Comparison of ENCODE assay signal across 19 cellular contexts in genomic region chr12:47419500-47419899, GRCh38.
DNase-seq lines count a peak whose midpoint lies in the region; ATAC-seq lines count a peak whose summit lies in the region.
"Had no signal": no experiment of that assay in that cellular context is flagged by ENCODE, and none has a peak within 500 bp of the region (broad histone marks: within the 10 kb centered on the region; RNA-seq: fewer than 3 reads in every experiment).

No MANE protein-coding gene starts in this region.

- H3K4me3 Mint-ChIP-seq in activated naive CD8-positive, alpha-beta T cell treated with anti-CD3 and anti-CD28 coated beads, Interleukin-2, amount 50 U/mL, for 24 hours, result no peak overlapping the region
- no peak overlapping the region for H3K4me3 Mint-ChIP-seq in stimulated activated memory B cell treated with anti-CD40 and anti-IgM and Interleukin-4, amounts not matched to agents 10 μg/mL and 1 μg/mL and 100 μg/mL, for 72 hours
- H3K4me3 Mint-ChIP-seq: activated CD4-positive, alpha-beta T cell treated with anti-CD3 and anti-CD28 coated beads, Interleukin-2, amount 10 ng/mL, durations not matched to agents 7 days and 5 days; type B pancreatic cell had no signal

- peaks cover 14% of the 10 kb centered on the region for H3K9me3 Mint-ChIP-seq in activated naive CD8-positive, alpha-beta T cell treated with anti-CD3 and anti-CD28 coated beads, Interleukin-2, amount 50 U/mL, for 24 hours
- no peaks in the 10 kb centered on the region for H3K9me3 Mint-ChIP-seq in stimulated activated memory B cell treated with anti-CD40 and anti-IgM and Interleukin-4, amounts not matched to agents 10 μg/mL and 1 μg/mL and 100 μg/mL, for 72 hours
- H3K9me3 Mint-ChIP-seq: type B pancreatic cell had no signal

- DNase-seq in AG08396 (ENCODE audit: low spot score), result peak; percentile 40
- DNase-seq in EL, result peak; percentile 55
- no peak for DNase-seq in activated naive CD8-positive, alpha-beta T cell treated with anti-CD3 and anti-CD28 coated beads, Interleukin-2, amount 50 U/mL, for 24 hours
- DNase-seq in iris pigment epithelial cell (ENCODE audit: low read depth), result peak; percentile 80
- DNase-seq in NCI-H1048 (lab: John Stamatoyannopoulos, UW), result no peak
- no peak for DNase-seq in NCI-H524 (lab: John Stamatoyannopoulos, UW)
- DNase-seq: activated CD4-positive, alpha-beta T cell treated with anti-CD3 and anti-CD28 coated beads, Interleukin-2, amount 10 ng/mL, durations not matched to agents 7 days and 5 days; BE2C; Calu3; effector memory CD4-positive, alpha-beta T cell; NCI-H1417; NCI-H526 treated with DMSO at 0.1 percent for 48 hours; pancreas; right lobe of liver; stomach; SW 1271 had no signal

- no peaks in the 10 kb centered on the region for H3K27me3 Mint-ChIP-seq in activated naive CD8-positive, alpha-beta T cell treated with anti-CD3 and anti-CD28 coated beads, Interleukin-2, amount 50 U/mL, for 24 hours
- H3K27me3 Mint-ChIP-seq in stimulated activated memory B cell treated with anti-CD40 and anti-IgM and Interleukin-4, amounts not matched to agents 10 μg/mL and 1 μg/mL and 100 μg/mL, for 72 hours, result peaks cover 15% of the 10 kb centered on the region
- H3K27me3 Mint-ChIP-seq: activated CD4-positive, alpha-beta T cell treated with anti-CD3 and anti-CD28 coated beads, Interleukin-2, amount 10 ng/mL, durations not matched to agents 7 days and 5 days; type B pancreatic cell had no signal

- ATAC-seq in activated naive CD8-positive, alpha-beta T cell treated with anti-CD3 and anti-CD28 coated beads, Interleukin-2, amount 50 U/mL, for 24 hours, result peak; percentile 94
- ATAC-seq in stimulated activated memory B cell treated with anti-CD40 and anti-IgM and Interleukin-4, amounts not matched to agents 10 μg/mL and 1 μg/mL and 100 μg/mL, for 72 hours, result no peak
- ATAC-seq: pancreas, right lobe of liver, Right ventricle myocardium inferior had no signal

- peak overlapping the region; percentile 70 for H3K27ac Mint-ChIP-seq in activated naive CD8-positive, alpha-beta T cell treated with anti-CD3 and anti-CD28 coated beads, Interleukin-2, amount 50 U/mL, for 24 hours
- H3K27ac Mint-ChIP-seq in stimulated activated memory B cell treated with anti-CD40 and anti-IgM and Interleukin-4, amounts not matched to agents 10 μg/mL and 1 μg/mL and 100 μg/mL, for 72 hours, result no peak overlapping the region
- H3K27ac Mint-ChIP-seq: activated CD4-positive, alpha-beta T cell treated with anti-CD3 and anti-CD28 coated beads, Interleukin-2, amount 10 ng/mL, durations not matched to agents 7 days and 5 days; type B pancreatic cell had no signal

- H3K36me3 Mint-ChIP-seq in activated naive CD8-positive, alpha-beta T cell treated with anti-CD3 and anti-CD28 coated beads, Interleukin-2, amount 50 U/mL, for 24 hours (ENCODE audit: low read depth), result peaks cover 14% of the 10 kb centered on the region
- no peaks in the 10 kb centered on the region for H3K36me3 Mint-ChIP-seq in stimulated activated memory B cell treated with anti-CD40 and anti-IgM and Interleukin-4, amounts not matched to agents 10 μg/mL and 1 μg/mL and 100 μg/mL, for 72 hours
- H3K36me3 Mint-ChIP-seq: type B pancreatic cell had no signal

- H3K4me1 Mint-ChIP-seq in activated naive CD8-positive, alpha-beta T cell treated with anti-CD3 and anti-CD28 coated beads, Interleukin-2, amount 50 U/mL, for 24 hours, result peaks cover 45% of the 10 kb centered on the region
- H3K4me1 Mint-ChIP-seq in stimulated activated memory B cell treated with anti-CD40 and anti-IgM and Interleukin-4, amounts not matched to agents 10 μg/mL and 1 μg/mL and 100 μg/mL, for 72 hours, result peaks cover 9% of the 10 kb centered on the region

Comparison
In these comparisons a context has a peak if more than half of its experiments do, and no peak if none do; other contexts are left out.
1. DNase-seq: peak in AG08396 (single experiment), EL (single experiment) and iris pigment epithelial cell (single experiment); none in activated naive CD8-positive, alpha-beta T cell treated with anti-CD3 and anti-CD28 coated beads, Interleukin-2, amount 50 U/mL, for 24 hours (single experiment), NCI-H1048 (single experiment) and NCI-H524 (0 of 2).